Comparison of ENCODE assay signal across 11 cellular contexts in the genomic region with DNA sequence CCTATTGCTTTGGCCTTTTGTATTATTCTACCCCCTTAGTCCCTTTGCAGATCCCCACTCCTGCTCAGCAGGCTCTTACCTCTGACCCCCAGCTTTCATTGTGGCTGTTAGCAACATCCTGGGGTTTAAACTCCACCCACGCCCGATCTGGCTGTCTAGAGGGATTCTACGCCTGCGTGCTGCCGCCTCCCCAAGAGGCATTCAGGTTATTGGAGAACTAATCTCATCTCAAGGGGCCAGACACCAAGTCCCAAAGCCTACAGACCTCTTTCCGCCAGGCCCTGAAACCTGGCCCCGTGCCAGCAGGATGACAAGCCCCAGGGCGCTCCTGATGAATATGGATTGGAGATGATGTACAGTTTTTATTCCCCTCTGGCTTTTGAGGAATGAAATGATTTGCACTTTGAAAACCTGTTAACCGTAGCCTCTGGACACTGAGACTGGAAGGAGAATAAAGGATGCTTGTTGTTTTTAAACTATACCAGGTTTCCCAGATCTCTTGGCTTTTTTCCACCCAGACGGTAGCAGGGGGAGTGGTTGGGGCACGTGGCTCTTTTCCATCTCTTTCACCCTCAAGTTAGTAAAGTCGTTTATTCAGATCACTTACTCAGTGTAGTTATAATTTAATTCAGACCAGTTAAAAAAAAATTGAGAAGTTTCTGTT. TPM values are rescaled to one million over a fixed set of nuclear protein-coding genes. Genes with fewer than 3 reads are reported as not detected.
DNase-seq lines count a peak whose midpoint lies in the region; ATAC-seq, FAIRE-seq and TF ChIP-seq lines count a peak whose summit lies in the region.
"Had no signal": no experiment of that assay in that cellular context is flagged by ENCODE, and none has a peak within 500 bp of the region (broad histone marks: within the 10 kb centered on the region; RNA-seq: fewer than 3 reads in every experiment).

No MANE protein-coding gene starts in this region.

- peak in 1 of 2 experiments; percentile 78; a peak in 2 of 4 replicates for TF ChIP-seq EP300 in SK-N-SH (IDR thresholded peaks at IDR 0.05; ENCODE audit: borderline replicate concordance in 1 of 2, low read depth in 1 of 2, low read length in 1 of 2)

- no peak overlapping the region for H3K4me2 ChIP-seq in SK-N-SH

- H3K4me3 ChIP-seq in SK-N-SH (ENCODE audit: low read depth in 2 of 2, low read length in 1 of 2) (no peak overlapping the region), small intestine (ENCODE audit: low read depth in 1 of 2, low read length in 2 of 2) (no peak overlapping the region)

- H2AFZ ChIP-seq in SK-N-SH (ENCODE audit: low read depth) = no peak overlapping the region

- CTCF ChIA-PET in SK-N-SH (lab: Yijun Ruan, JAX) = interaction anchor here (0.9 to 1.7 kb wide), 8 partner anchors 8 to 156 kb away, joined by 3 to 12 read pairs (median 4); partner anchors contain the start of gene EIF2D

- FAIRE-seq in small intestine (lab: Jason Lieb, UNC) = no peak

- WGBS in SK-N-SH (ENCODE audit: low lambda C conversion rate) = 37% methylated on average over 12 of the region's 12 CpGs
- WGBS in small intestine, 3 donors = 30 to 53% (median 48%) methylated on average over 12 of the region's 12 CpGs

- H4K20me1 ChIP-seq in SK-N-SH (ENCODE audit: insufficient read depth) = no peaks in the 10 kb centered on the region

- H3K9ac ChIP-seq in SK-N-SH = no peak overlapping the region

- no peaks in the 10 kb centered on the region for H3K9me3 ChIP-seq in SK-N-SH
- H3K9me3 ChIP-seq in small intestine (ENCODE audit: control insufficient read depth, low read depth) = no peaks in the 10 kb centered on the region

- no peaks in the 10 kb centered on the region for H3K79me2 ChIP-seq in SK-N-SH (ENCODE audit: insufficient read depth)

- no peaks in the 10 kb centered on the region for H3K9me2 ChIP-seq in SK-N-SH

- H3K27ac ChIP-seq in SK-N-SH (ENCODE audit: low read depth in 2 of 2, low read length in 1 of 2) (peak overlapping the region in 1 of 2 experiments; percentile 67; a peak in 2 of 4 replicates), small intestine (ENCODE audit: low read depth in 1 of 2, low read length in 1 of 2) (no peak overlapping the region)

- H3K36me3 ChIP-seq in SK-N-SH (replicated peaks in 1 of 2; ENCODE audit: control insufficient read depth in 1 of 2, insufficient read depth in 2 of 2, low read length in 1 of 2) (peaks cover 37 to 67% of the 10 kb centered on the region in 2 experiments), small intestine (ENCODE audit: control insufficient read depth in 2 of 2, insufficient read depth in 2 of 2, low read length in 2 of 2) (peaks cover 0 to 4% of the 10 kb centered on the region in 2 donors)

- POLR2A ChIA-PET in SK-N-SH (lab: Yijun Ruan, JAX) = interaction anchor here (1.5 kb wide), 1 partner anchor 156 kb away, joined by 3 read pairs; the partner anchor contains the start of gene EIF2D

- H3K27me3 ChIP-seq in SK-N-SH (ENCODE audit: insufficient read depth) (no peaks in the 10 kb centered on the region), small intestine (ENCODE audit: control insufficient read depth in 2 of 2, insufficient read depth in 2 of 2, low read length in 2 of 2) (no peaks in the 10 kb centered on the region)

- TF ChIP-seq RAD21 in SK-N-SH (IDR thresholded peaks at IDR 0.05; ENCODE audit: low read length) = no peak; the same call in 1 of the 2 replicates

- no peaks in the 10 kb centered on the region for H3F3A ChIP-seq in SK-N-SH (replicated peaks; ENCODE audit: insufficient read depth)

- TF ChIP-seq CTCF in SK-N-SH (IDR thresholded peaks at IDR 0.05) = no peak

- DNase-seq in D341Med (ENCODE audit: low spot score) (peak; percentile 90), NCI-H146 (lab: John Stamatoyannopoulos, UW) (peak; percentile 83), SK-N-SH (peak; percentile 83), left kidney (ENCODE audit: low read depth, low spot score) (peak; percentile 75), small intestine (no peak)
- DNase-seq in stimulated activated CD4-positive, alpha-beta T cell treated with anti-CD3 and anti-CD28 coated beads, Interleukin-4, amount 100 ng/mL, for 4 hours = no peak
- DNase-seq in activated effector memory CD4-positive, alpha-beta T cell treated with Interleukin-2 at 50 U/mL for 16 hours = no peak
- DNase-seq: activated CD4-positive, CD25-positive, alpha-beta regulatory T cell treated with anti-CD3 and anti-CD28 coated beads, Interleukin-2, amount 50 U/mL, for 72 hours; activated naive CD4-positive, alpha-beta T cell treated with anti-CD3 and anti-CD28 coated beads, Interleukin-2, amount 50 U/mL, for 16 hours; naive thymus-derived CD8-positive, alpha-beta T cell had no signal

- no peak for ATAC-seq in HG03135 (IDR thresholded peaks at IDR 0.05; ENCODE audit: unreplicated experiment)
- ATAC-seq: naive thymus-derived CD8-positive, alpha-beta T cell had no signal

- H3K4me1 ChIP-seq in SK-N-SH (ENCODE audit: control insufficient read depth in 1 of 2, insufficient read depth in 2 of 2, low read depth in 1 of 2, low read length in 1 of 2) = peaks cover 22 to 33% of the 10 kb centered on the region in 2 experiments
- peaks cover 3 to 9% of the 10 kb centered on the region in 2 donors for H3K4me1 ChIP-seq in small intestine (ENCODE audit: control insufficient read depth in 2 of 2, insufficient read depth in 1 of 2, low read depth in 1 of 2, low read length in 1 of 2)

TF ChIP-seq in SK-N-SH, 30 proteins besides CTCF, POLR2A, EP300 and RAD21 (continues in another document):
- TF ChIP-seq FOSL2 (IDR thresholded peaks at IDR 0.05; ENCODE audit: borderline replicate concordance, low read depth) = no peak
- peak; percentile 90 for TF ChIP-seq NFIC (IDR thresholded peaks at IDR 0.05; ENCODE audit: borderline replicate concordance)
- no peak for TF ChIP-seq RFX5 (IDR thresholded peaks at IDR 0.05; ENCODE audit: low read length)
- TF ChIP-seq, protein P1, sequence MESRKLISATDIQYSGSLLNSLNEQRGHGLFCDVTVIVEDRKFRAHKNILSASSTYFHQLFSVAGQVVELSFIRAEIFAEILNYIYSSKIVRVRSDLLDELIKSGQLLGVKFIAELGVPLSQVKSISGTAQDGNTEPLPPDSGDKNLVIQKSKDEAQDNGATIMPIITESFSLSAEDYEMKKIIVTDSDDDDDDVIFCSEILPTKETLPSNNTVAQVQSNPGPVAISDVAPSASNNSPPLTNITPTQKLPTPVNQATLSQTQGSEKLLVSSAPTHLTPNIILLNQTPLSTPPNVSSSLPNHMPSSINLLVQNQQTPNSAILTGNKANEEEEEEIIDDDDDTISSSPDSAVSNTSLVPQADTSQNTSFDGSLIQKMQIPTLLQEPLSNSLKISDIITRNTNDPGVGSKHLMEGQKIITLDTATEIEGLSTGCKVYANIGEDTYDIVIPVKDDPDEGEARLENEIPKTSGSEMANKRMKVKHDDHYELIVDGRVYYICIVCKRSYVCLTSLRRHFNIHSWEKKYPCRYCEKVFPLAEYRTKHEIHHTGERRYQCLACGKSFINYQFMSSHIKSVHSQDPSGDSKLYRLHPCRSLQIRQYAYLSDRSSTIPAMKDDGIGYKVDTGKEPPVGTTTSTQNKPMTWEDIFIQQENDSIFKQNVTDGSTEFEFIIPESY (IDR thresholded peaks at IDR 0.05; ENCODE audit: borderline replicate concordance, low read depth) = no peak
- peak; percentile 68 for TF ChIP-seq GATA2 (CRISPR knock-in tag; IDR thresholded peaks at IDR 0.05)
- TF ChIP-seq YY1 (IDR thresholded peaks at IDR 0.05; ENCODE audit: low read depth) = no peak
- peak; percentile 83; the same call in 1 of the 2 replicates for TF ChIP-seq RCOR1 (IDR thresholded peaks at IDR 0.05; ENCODE audit: low read length)
- peak; percentile 42; the same call in 1 of the 2 replicates for TF ChIP-seq TCF12 (IDR thresholded peaks at IDR 0.05)
- peak; percentile 54 for TF ChIP-seq PBX3 (IDR thresholded peaks at IDR 0.05)
- TF ChIP-seq, protein P2, sequence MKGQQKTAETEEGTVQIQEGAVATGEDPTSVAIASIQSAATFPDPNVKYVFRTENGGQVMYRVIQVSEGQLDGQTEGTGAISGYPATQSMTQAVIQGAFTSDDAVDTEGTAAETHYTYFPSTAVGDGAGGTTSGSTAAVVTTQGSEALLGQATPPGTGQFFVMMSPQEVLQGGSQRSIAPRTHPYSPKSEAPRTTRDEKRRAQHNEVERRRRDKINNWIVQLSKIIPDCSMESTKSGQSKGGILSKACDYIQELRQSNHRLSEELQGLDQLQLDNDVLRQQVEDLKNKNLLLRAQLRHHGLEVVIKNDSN (IDR thresholded peaks at IDR 0.05; ENCODE audit: borderline replicate concordance, low read depth) = 0 out of 2 replicates have a peak, but pooled peaks have one; percentile 38
- peak; percentile 64; the same call in 1 of the 2 replicates for TF ChIP-seq FOXJ3 (CRISPR knock-in tag; IDR thresholded peaks at IDR 0.05)
- TF ChIP-seq MXI1 (IDR thresholded peaks at IDR 0.05; ENCODE audit: low read depth, low read length) = peak; percentile 85
- no peak for TF ChIP-seq SMC3 (IDR thresholded peaks at IDR 0.05; ENCODE audit: low read depth, low read length)
- TF ChIP-seq NRF1 (IDR thresholded peaks at IDR 0.05; ENCODE audit: low read depth, low read length) = no peak

RNA-seq across cellular contexts. Expression of gene IKBKE, which starts 14.5 kb away (rescaled TPM):
- polyA plus RNA-seq in SK-N-SH (2012; rRNA removed) (14.2 and 14.5 TPM in 2 replicates), small intestine (1 to 10 TPM; 4.1 to 8.7 (median 5.6) TPM)
- 6.8 and 10.4 TPM in 2 replicates for polyA plus RNA-seq in SK-N-SH (2012; cell fraction: cytosol; rRNA removed)
- 20.5 and 32.0 TPM in 2 replicates for polyA plus RNA-seq in SK-N-SH (2012; cell fraction: nucleus; rRNA removed)

RNA-seq across cellular contexts. Expression of gene RASSF5, which starts 51.5 kb away (rescaled TPM):
- polyA plus RNA-seq in SK-N-SH (2012; rRNA removed) (1.7 and 2.2 TPM in 2 replicates), small intestine (1 to 10 TPM; 1.6 to 7.3 (median 3.2) TPM)
- 1.6 and 1.8 TPM in 2 replicates for polyA plus RNA-seq in SK-N-SH (2012; cell fraction: cytosol; rRNA removed)
- 4.4 and 5.0 TPM in 2 replicates for polyA plus RNA-seq in SK-N-SH (2012; cell fraction: nucleus; rRNA removed)

Comparison
In these comparisons a context has a peak if more than half of its experiments do, and no peak if none do; other contexts are left out.
1. DNase-seq: peak in D341Med (single experiment), NCI-H146 (single experiment), SK-N-SH (single experiment) and left kidney (single experiment); none in stimulated activated CD4-positive, alpha-beta T cell treated with anti-CD3 and anti-CD28 coated beads, Interleukin-4, amount 100 ng/mL, for 4 hours (0 of 2), activated effector memory CD4-positive, alpha-beta T cell treated with Interleukin-2 at 50 U/mL for 16 hours (single experiment) and small intestine (single experiment).